9 cellular contexts compared by ENCODE assay signal in the genomic region with DNA sequence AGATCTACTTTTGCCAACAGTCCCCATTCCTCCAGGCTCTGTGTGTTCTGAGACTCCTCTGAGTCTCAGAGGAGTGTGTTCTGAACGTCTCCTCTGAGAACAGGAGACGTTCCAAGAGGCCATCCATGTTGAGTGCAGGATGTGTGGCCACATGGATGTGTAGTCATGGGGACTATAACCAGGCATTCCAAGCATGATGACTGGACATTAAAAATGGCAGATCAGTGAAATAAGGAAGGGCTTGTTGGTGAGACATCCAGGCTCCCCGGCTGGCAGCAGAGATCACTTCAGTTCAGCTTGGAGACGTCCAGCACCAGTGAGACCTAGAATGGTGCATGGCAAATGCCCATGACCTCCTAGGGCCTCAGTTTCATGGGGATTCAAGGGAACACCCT. TPM values are rescaled to one million over a fixed set of nuclear protein-coding genes. Genes with fewer than 3 reads are reported as not detected.
A peak's percentile ranks its signal among the peaks of the same experiment; 100 is the strongest.
DNase-seq lines count a peak whose midpoint lies in the region; ATAC-seq and TF ChIP-seq lines count a peak whose summit lies in the region.
"Had no signal": no experiment of that assay in that cellular context is flagged by ENCODE, and none has a peak within 500 bp of the region (broad histone marks: within the 10 kb centered on the region; RNA-seq: fewer than 3 reads in every experiment).

No MANE protein-coding gene starts in this region.

- H3K27ac ChIP-seq in mesenchymal stem cell (ENCODE audit: low read length, poor library complexity, severe bottlenecking) = no peak overlapping the region
- no peak overlapping the region for H3K27ac ChIP-seq in SJCRH30

- no peak overlapping the region for H3K23ac ChIP-seq in mesenchymal stem cell (ENCODE audit: low read length in 2 of 2)

- no peaks in the 10 kb centered on the region for H3K27me3 ChIP-seq in mesenchymal stem cell (ENCODE audit: control insufficient read depth in 1 of 2, insufficient read depth in 1 of 2, low read length in 2 of 2)
- no peaks in the 10 kb centered on the region for H3K27me3 ChIP-seq in SJCRH30

- DNase-seq in AG08395 (ENCODE audit: low spot score) (peak; percentile 26), GM12864 (ENCODE audit: low read depth) (no peak), mesenchymal stem cell (no peak), NCI-H748 treated with DMSO at 0.1 percent for 48 hours (lab: John Stamatoyannopoulos, UW) (no peak), SJCRH30 (no peak)
- no peak for DNase-seq in activated T-helper 1 cell treated with anti-CD3 and anti-CD28 coated beads, Interleukin-12 subunit alpha, Interleukin-12 subunit beta, Interleukin-2, Interleukin-4 antibody, amounts not matched to agents 30 ng/mL and 10 ng/mL and 1 ng/mL, durations not matched to agents 14 hours and 24 hours and 36 hours (ENCODE audit: low spot score)
- DNase-seq: HCEC 1CT had no signal

- H2BK120ac ChIP-seq in mesenchymal stem cell (ENCODE audit: low read depth, low read length) = no peak overlapping the region

- H3K27ac Mint-ChIP-seq in activated T-helper 1 cell treated with anti-CD3 and anti-CD28 coated beads, Interleukin-12 subunit alpha, Interleukin-12 subunit beta, Interleukin-2, Interleukin-4 antibody, amounts not matched to agents 30 ng/mL and 10 ng/mL and 1 ng/mL, durations not matched to agents 14 hours and 24 hours and 36 hours = peak overlapping the region; percentile 95

- H3K18ac ChIP-seq in mesenchymal stem cell (ENCODE audit: low read depth in 1 of 2, low read length in 2 of 2) = no peak overlapping the region

- H3K4me1 ChIP-seq in mesenchymal stem cell (ENCODE audit: control insufficient read depth, insufficient read depth, low read depth, low read length) (peaks cover 10% of the 10 kb centered on the region), SJCRH30 (no peaks in the 10 kb centered on the region)

- TF ChIP-seq CTCF in GM12864 (IDR thresholded peaks at IDR 0.05; ENCODE audit: low read depth, low read length, missing control alignments) = no peak

- intact Hi-C loops in activated T-helper 1 cell treated with anti-CD3 and anti-CD28 coated beads, Interleukin-12 subunit alpha, Interleukin-12 subunit beta, Interleukin-2, Interleukin-4 antibody, amounts not matched to agents 30 ng/mL and 10 ng/mL and 1 ng/mL, durations not matched to agents 14 hours and 24 hours and 36 hours (cut with micrococcal nuclease) = loop anchor here (1.0 to 5.0 kb wide), 5 partner anchors 46 to 1137 kb away; partner anchors contain the start of genes FLOT1, PPP1R11, TCF19 and TRIM39

- H3K9me3 Mint-ChIP-seq in activated T-helper 1 cell treated with anti-CD3 and anti-CD28 coated beads, Interleukin-12 subunit alpha, Interleukin-12 subunit beta, Interleukin-2, Interleukin-4 antibody, amounts not matched to agents 30 ng/mL and 10 ng/mL and 1 ng/mL, durations not matched to agents 14 hours and 24 hours and 36 hours = no peaks in the 10 kb centered on the region

- no peak overlapping the region for H2BK12ac ChIP-seq in mesenchymal stem cell (ENCODE audit: low read length in 2 of 2)

- H3K4me3 Mint-ChIP-seq in activated T-helper 1 cell treated with anti-CD3 and anti-CD28 coated beads, Interleukin-12 subunit alpha, Interleukin-12 subunit beta, Interleukin-2, Interleukin-4 antibody, amounts not matched to agents 30 ng/mL and 10 ng/mL and 1 ng/mL, durations not matched to agents 14 hours and 24 hours and 36 hours = peak overlapping the region; percentile 90

- 96% methylated on average over 4 of the region's 4 CpGs for WGBS in mesenchymal stem cell

- H3K4me2 ChIP-seq in mesenchymal stem cell (ENCODE audit: low read length, poor library complexity, severe bottlenecking) = no peak overlapping the region

- H3K4ac ChIP-seq in mesenchymal stem cell (ENCODE audit: low read depth in 1 of 2, low read length in 2 of 2) = no peak overlapping the region

- peak overlapping the region; percentile 20 for H2AK5ac ChIP-seq in mesenchymal stem cell (ENCODE audit: low read length, severe bottlenecking)

- no peak overlapping the region for H4K8ac ChIP-seq in mesenchymal stem cell (ENCODE audit: low read length)

- H3K4me3 ChIP-seq in GM12864 (ENCODE audit: low read depth, low read length) (peak overlapping the region; percentile 55; the same call in 1 of the 2 replicates), mesenchymal stem cell (ENCODE audit: insufficient read depth in 1 of 2, low read depth in 1 of 2, low read length in 2 of 2) (no peak overlapping the region), SJCRH30 (no peak overlapping the region)

- H3K36me3 Mint-ChIP-seq in activated T-helper 1 cell treated with anti-CD3 and anti-CD28 coated beads, Interleukin-12 subunit alpha, Interleukin-12 subunit beta, Interleukin-2, Interleukin-4 antibody, amounts not matched to agents 30 ng/mL and 10 ng/mL and 1 ng/mL, durations not matched to agents 14 hours and 24 hours and 36 hours (ENCODE audit: low read depth) = peaks cover 11% of the 10 kb centered on the region

- H3K9me3 ChIP-seq in mesenchymal stem cell (ENCODE audit: control insufficient read depth, low read length) = peaks cover 3% of the 10 kb centered on the region
- H3K9me3 ChIP-seq in SJCRH30 (replicated peaks) = no peaks in the 10 kb centered on the region

- no peak overlapping the region for H3K14ac ChIP-seq in mesenchymal stem cell (ENCODE audit: low read length in 2 of 2)

- peaks cover 3 to 6% of the 10 kb centered on the region in 2 experiments for H3K36me3 ChIP-seq in mesenchymal stem cell (ENCODE audit: control insufficient read depth in 1 of 2, insufficient read depth in 2 of 2, low read depth in 1 of 2, low read length in 2 of 2)
- H3K36me3 ChIP-seq in SJCRH30 = no peaks in the 10 kb centered on the region

- ATAC-seq in HG03354 (IDR thresholded peaks at IDR 0.05; ENCODE audit: poor library complexity, severe bottlenecking, unreplicated experiment) (no peak), HG02610 (IDR thresholded peaks at IDR 0.05; ENCODE audit: unreplicated experiment) (no peak)

- H2BK5ac ChIP-seq in mesenchymal stem cell (ENCODE audit: low read depth, low read length, poor library complexity, severe bottlenecking) = no peak overlapping the region

- H3K4me1 Mint-ChIP-seq in activated T-helper 1 cell treated with anti-CD3 and anti-CD28 coated beads, Interleukin-12 subunit alpha, Interleukin-12 subunit beta, Interleukin-2, Interleukin-4 antibody, amounts not matched to agents 30 ng/mL and 10 ng/mL and 1 ng/mL, durations not matched to agents 14 hours and 24 hours and 36 hours (ENCODE audit: low read depth) = peaks cover 42% of the 10 kb centered on the region

- no peak overlapping the region for H2BK15ac ChIP-seq in mesenchymal stem cell (ENCODE audit: low read depth, poor library complexity, severe bottlenecking)

- H3K27me3 Mint-ChIP-seq in activated T-helper 1 cell treated with anti-CD3 and anti-CD28 coated beads, Interleukin-12 subunit alpha, Interleukin-12 subunit beta, Interleukin-2, Interleukin-4 antibody, amounts not matched to agents 30 ng/mL and 10 ng/mL and 1 ng/mL, durations not matched to agents 14 hours and 24 hours and 36 hours (ENCODE audit: insufficient read depth) = no peaks in the 10 kb centered on the region

- H3K9ac ChIP-seq in mesenchymal stem cell (ENCODE audit: low read length) = no peak overlapping the region

- no peak overlapping the region for H2AFZ ChIP-seq in mesenchymal stem cell (ENCODE audit: low read depth, low read length)

- no peak overlapping the region for H4K91ac ChIP-seq in mesenchymal stem cell (ENCODE audit: low read length)

- peaks cover 6% of the 10 kb centered on the region for H3K79me1 ChIP-seq in mesenchymal stem cell (replicated peaks; ENCODE audit: low read length, poor library complexity, severe bottlenecking)

RNA-seq across cellular contexts. Expression of gene POU5F1, which starts 34.3 kb away (rescaled TPM):
- total RNA-seq in activated T-helper 1 cell treated with anti-CD3 and anti-CD28 coated beads, Interleukin-12 subunit alpha, Interleukin-12 subunit beta, Interleukin-2, Interleukin-4 antibody, amounts not matched to agents 30 ng/mL and 10 ng/mL and 1 ng/mL, durations not matched to agents 14 hours and 24 hours and 36 hours = not detected in 2 replicates
- not detected for polyA plus RNA-seq in mesenchymal stem cell (2013, experiment 1 of 2)
- not detected for polyA plus RNA-seq in mesenchymal stem cell (2013, experiment 2 of 2)
- total RNA-seq in SJCRH30 (2014; rRNA removed; shearing (Covaris generic)) = 2.4 and 5.7 TPM in 2 replicates

RNA-seq across cellular contexts. Expression of gene TCF19, which starts 46.4 kb away (rescaled TPM):
- total RNA-seq in activated T-helper 1 cell treated with anti-CD3 and anti-CD28 coated beads, Interleukin-12 subunit alpha, Interleukin-12 subunit beta, Interleukin-2, Interleukin-4 antibody, amounts not matched to agents 30 ng/mL and 10 ng/mL and 1 ng/mL, durations not matched to agents 14 hours and 24 hours and 36 hours = 75.9 and 78.4 TPM in 2 replicates
- polyA plus RNA-seq in mesenchymal stem cell (2013, experiment 1 of 2) = 3.1 TPM
- polyA plus RNA-seq in mesenchymal stem cell (2013, experiment 2 of 2) = 3.3 TPM
- 22.7 and 26.8 TPM in 2 replicates for total RNA-seq in SJCRH30 (2014; rRNA removed; shearing (Covaris generic))

RNA-seq across cellular contexts. Expression of gene CCHCR1, which starts 47.1 kb away (rescaled TPM):
- 50.9 and 51.3 TPM in 2 replicates for total RNA-seq in activated T-helper 1 cell treated with anti-CD3 and anti-CD28 coated beads, Interleukin-12 subunit alpha, Interleukin-12 subunit beta, Interleukin-2, Interleukin-4 antibody, amounts not matched to agents 30 ng/mL and 10 ng/mL and 1 ng/mL, durations not matched to agents 14 hours and 24 hours and 36 hours
- polyA plus RNA-seq in mesenchymal stem cell (2013, experiment 1 of 2) = 4.9 TPM
- 4.5 TPM for polyA plus RNA-seq in mesenchymal stem cell (2013, experiment 2 of 2)
- total RNA-seq in SJCRH30 (2014; rRNA removed; shearing (Covaris generic)) = 21.7 and 26.6 TPM in 2 replicates
